Comparison of ENCODE assay signal across 10 cellular contexts in genomic region chr18:24063121-24063731, GRCh38. TPM values are rescaled to one million over a fixed set of nuclear protein-coding genes. Genes with fewer than 3 reads are reported as not detected.
DNase-seq lines count a peak whose midpoint lies in the region; ATAC-seq and TF ChIP-seq lines count a peak whose summit lies in the region.
"Had no signal": no experiment of that assay in that cellular context is flagged by ENCODE, and none has a peak within 500 bp of the region (broad histone marks: within the 10 kb centered on the region; RNA-seq: fewer than 3 reads in every experiment).

No MANE protein-coding gene starts in this region.

- H3K79me1 ChIP-seq in IMR-90 (ENCODE audit: low read depth in 1 of 2, low read length in 2 of 2): peaks cover 18 to 34% of the 10 kb centered on the region in 2 experiments

- no CpG with 5 or more reads among the region's 4 CpGs for WGBS in IMR-90 (ENCODE audit: extremely low coverage in 2 of 2, insufficient read length in 1 of 2), 2 experiments

- H2BK120ac ChIP-seq in IMR-90 (ENCODE audit: low read depth, low read length): no peak overlapping the region

- no peak overlapping the region for H2AFZ ChIP-seq in IMR-90 (replicated peaks; ENCODE audit: low read length, poor library complexity)
- no peak overlapping the region for H2AFZ ChIP-seq in osteoblast (ENCODE audit: low read length)

- H3K27ac ChIP-seq in IMR-90 (ENCODE audit: insufficient read depth, low read length): no peak overlapping the region
- no peak overlapping the region for H3K27ac ChIP-seq in osteoblast (ENCODE audit: low read depth, low read length)
- H3K27ac ChIP-seq: lower lobe of right lung had no signal

- no peaks in the 10 kb centered on the region for H3K9me3 ChIP-seq in IMR-90 (ENCODE audit: control insufficient read depth, insufficient read depth, low read length)
- H3K9me3 ChIP-seq in osteoblast (ENCODE audit: low read depth, low read length): no peaks in the 10 kb centered on the region
- H3K9me3 ChIP-seq: lower lobe of right lung had no signal

- no peak overlapping the region for H3K9ac ChIP-seq in IMR-90 (ENCODE audit: low read depth, low read length)

- H2BK15ac ChIP-seq in IMR-90 (ENCODE audit: low read depth, low read length): no peak overlapping the region

- no peak overlapping the region for H3K23ac ChIP-seq in IMR-90 (ENCODE audit: low read depth, low read length)

- H2BK5ac ChIP-seq in IMR-90 (ENCODE audit: low read depth, low read length, poor library complexity, severe bottlenecking): no peak overlapping the region

- H3K4me1 ChIP-seq in IMR-90 (ENCODE audit: control insufficient read depth, insufficient read depth, low read length): peaks cover 6% of the 10 kb centered on the region
- peaks cover 29% of the 10 kb centered on the region for H3K4me1 ChIP-seq in osteoblast (ENCODE audit: insufficient read depth, low read length)
- H3K4me1 ChIP-seq: lower lobe of right lung had no signal

- peak overlapping the region; percentile 10; the same call in 1 of the 2 replicates for H2AK5ac ChIP-seq in IMR-90 (ENCODE audit: low read depth, low read length)

- H3K4ac ChIP-seq in IMR-90 (ENCODE audit: low read depth, low read length): no peak overlapping the region

- no peak for TF ChIP-seq POLR2A in IMR-90 (IDR thresholded peaks at IDR 0.05; ENCODE audit: low read depth, low read length)

- H3K36me3 ChIP-seq in IMR-90 (ENCODE audit: control insufficient read depth, insufficient read depth, low read length) (peaks cover 8% of the 10 kb centered on the region), osteoblast (ENCODE audit: insufficient read depth, low read length) (peaks cover 13% of the 10 kb centered on the region)

- H4K5ac ChIP-seq in IMR-90 (ENCODE audit: low read depth, low read length): no peak overlapping the region

- H2AK9ac ChIP-seq in IMR-90 (replicated peaks; ENCODE audit: low read depth, low read length, poor library complexity): no peak overlapping the region

- H2BK20ac ChIP-seq in IMR-90 (ENCODE audit: low read depth, low read length): no peak overlapping the region

- no peak overlapping the region for H3K4me3 ChIP-seq in IMR-90 (ENCODE audit: insufficient read depth, low read depth, low read length)
- H3K4me3 ChIP-seq in choroid plexus epithelial cell (ENCODE audit: low read depth, low read length): no peak overlapping the region
- no peak overlapping the region for H3K4me3 ChIP-seq in osteoblast (ENCODE audit: insufficient read depth, low read length)
- H3K4me3 ChIP-seq: lower lobe of right lung had no signal

- H3K79me2 ChIP-seq in osteoblast (ENCODE audit: insufficient read depth, low read length): peaks cover 17% of the 10 kb centered on the region

- ATAC-seq in IMR-90 (ENCODE audit: low read depth): peak; percentile 87
- ATAC-seq in GM21737 (IDR thresholded peaks at IDR 0.05; ENCODE audit: unreplicated experiment): no peak
- ATAC-seq: lower lobe of right lung had no signal

- BruUV-seq in IMR-90 (replicated peaks; lab: Mats Ljungman, UMichigan): no TSS peak

- in situ Hi-C loops in IMR-90 (cut with MboI; ENCODE audit: low sequenced_read_pairs): no loop called here

- H4K20me1 ChIP-seq in IMR-90 (ENCODE audit: insufficient read depth, low read length) (peaks cover 16% of the 10 kb centered on the region; the same call in 1 of the 2 replicates), osteoblast (ENCODE audit: insufficient read depth, low read length) (peaks cover 40% of the 10 kb centered on the region)

- TF ChIP-seq CTCF in IMR-90 (conservative IDR thresholded peaks at IDR 0.05; ENCODE audit: low read depth, low read length) (no peak), choroid plexus epithelial cell (conservative IDR thresholded peaks at IDR 0.05; ENCODE audit: low read depth, low read length) (no peak), osteoblast (IDR thresholded peaks at IDR 0.05; ENCODE audit: extremely low read depth, low read depth, low read length) (no peak)

- H4K91ac ChIP-seq in IMR-90 (ENCODE audit: insufficient read depth, low read depth, low read length): no peak overlapping the region

- H3K4me2 ChIP-seq in IMR-90 (ENCODE audit: low read depth, low read length) (no peak overlapping the region), osteoblast (ENCODE audit: insufficient read depth, low read length) (peak overlapping the region; percentile 29)

- peak; percentile 41 for DNase-seq in COLO829 (ENCODE audit: low spot score)
- peak; percentile 78 for DNase-seq in IMR-90
- DNase-seq in choroid plexus epithelial cell (ENCODE audit: low read depth): peak; percentile 69
- DNase-seq in osteoblast (ENCODE audit: insufficient read length, low spot score, missing footprints): peak; percentile 71
- no peak for DNase-seq in posterior vena cava (ENCODE audit: low spot score)
- no peak for DNase-seq in NCI-H1930 (lab: John Stamatoyannopoulos, UW)
- DNase-seq: activated CD8-positive, alpha-beta memory T cell treated with anti-CD3 and anti-CD28 coated beads, Interleukin-2, amount 50 U/mL, for 4 hours; head of caudate nucleus; lower lobe of right lung had no signal

- no peaks in the 10 kb centered on the region for H3K27me3 ChIP-seq in IMR-90 (ENCODE audit: control insufficient read depth, insufficient read depth, low read length)
- H3K27me3 ChIP-seq in osteoblast (ENCODE audit: insufficient read depth, low read length): no peaks in the 10 kb centered on the region

- H3K56ac ChIP-seq in IMR-90 (ENCODE audit: extremely low read depth, insufficient read depth, low read length): no peak overlapping the region

- H3K14ac ChIP-seq in IMR-90 (replicated peaks; ENCODE audit: low read depth, low read length): no peak overlapping the region

- peaks cover 12% of the 10 kb centered on the region for H3K9me1 ChIP-seq in IMR-90 (ENCODE audit: insufficient read depth, low read length)

- POLR2A ChIA-PET in IMR-90 (lab: Charles Lee; ENCODE audit: unreplicated experiment): no interaction called here

- intact Hi-C loops in IMR-90 (cut with micrococcal nuclease) (no loop called here), posterior vena cava (cut with DNase I) (no loop called here)

- CTCF ChIA-PET in IMR-90 (lab: Yijun Ruan, JAX): no interaction called here

- H4K8ac ChIP-seq in IMR-90 (ENCODE audit: low read depth in 2 of 2, low read length in 2 of 2): no peak overlapping the region

- dilution Hi-C loops in IMR-90 (cut with HindIII; ENCODE audit: low sequenced_read_pairs, unreplicated experiment): no loop called here

- no peak for TF ChIP-seq RAD21 in IMR-90 (IDR thresholded peaks at IDR 0.05; ENCODE audit: low read length)

- no peak overlapping the region for H3K18ac ChIP-seq in IMR-90 (ENCODE audit: low read depth, low read length)

TF ChIP-seq in IMR-90, 13 proteins besides CTCF, POLR2A, EP300 and RAD21:
- TF ChIP-seq MXI1 (IDR thresholded peaks at IDR 0.05; ENCODE audit: borderline replicate concordance, low read depth, low read length) (no peak), FOS (IDR thresholded peaks at IDR 0.05; ENCODE audit: low read depth, low read length) (peak; percentile 48; the same call in 1 of the 2 replicates)

RNA-seq across cellular contexts. Expression of gene TTC39C, which starts 48.7 kb away (rescaled TPM):
- total RNA-seq in IMR-90 (2012; rRNA removed): 20.8 and 22.8 TPM in 2 replicates
- 8.0 and 9.1 TPM in 2 replicates for polyA plus RNA-seq in IMR-90 (2012; rRNA removed)
- polyA plus RNA-seq in IMR-90 (2012; cell fraction: cytosol; rRNA removed): 3.6 and 4.1 TPM in 2 replicates
- polyA plus RNA-seq in IMR-90 (2012; cell fraction: nucleus; rRNA removed; ENCODE audit: low replicate concordance): 5.4 and 10.4 TPM in 2 replicates
- 42.7 and 50.7 TPM in 2 replicates for total RNA-seq in osteoblast
- 10 to 100 TPM; 37.4 to 44.6 TPM for total RNA-seq in posterior vena cava

Comparison
In these comparisons a context has a peak if more than half of its experiments do, and no peak if none do; other contexts are left out.
1. DNase-seq: peak in COLO829 (single experiment), IMR-90 (single experiment), choroid plexus epithelial cell (single experiment) and osteoblast (single experiment); none in posterior vena cava (single experiment) and NCI-H1930 (0 of 2).